Comparison of ENCODE assay signal across 28 cellular contexts in the genomic region with DNA sequence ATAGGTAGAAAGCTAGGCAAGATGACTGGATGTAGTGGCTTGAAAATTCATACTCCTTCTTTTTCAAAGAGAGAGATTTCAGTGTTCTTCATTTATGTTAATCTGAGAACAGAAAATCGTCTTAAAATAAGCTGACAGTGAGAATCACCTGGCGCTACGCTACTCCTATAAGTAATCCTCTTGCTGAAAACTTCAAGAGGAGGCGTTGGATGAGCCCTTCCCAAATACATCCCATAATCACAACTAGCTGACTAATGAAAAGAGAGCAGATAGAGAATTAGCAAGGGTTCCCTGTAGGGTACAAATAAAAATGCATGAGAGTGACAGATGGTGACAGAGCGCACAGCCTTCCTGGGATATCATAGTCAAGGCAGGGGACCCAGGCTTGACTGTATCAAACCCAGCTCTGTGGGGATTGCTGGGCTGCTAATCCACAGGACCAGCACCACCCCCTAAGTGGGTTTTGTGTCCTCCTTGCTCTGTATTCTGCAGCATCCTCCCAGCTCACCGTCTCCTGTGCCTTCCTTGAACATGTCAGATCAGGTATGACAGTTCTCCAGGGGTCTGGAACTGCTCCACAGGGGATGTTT.
"Had no signal": no experiment of that assay in that cellular context is flagged by ENCODE, and none has a peak within 500 bp of the region (broad histone marks: within the 10 kb centered on the region; RNA-seq: fewer than 3 reads in every experiment).

No MANE protein-coding gene starts in this region.

- H3K9me3 Mint-ChIP-seq: activated CD4-positive, alpha-beta T cell treated with anti-CD3 and anti-CD28 coated beads, Interleukin-2, amount 10 ng/mL, durations not matched to agents 24 days and 14 days; activated T-helper 1 cell treated with anti-CD3 and anti-CD28 coated beads, Interleukin-12 subunit alpha, Interleukin-12 subunit beta, Interleukin-2, Interleukin-4 antibody, amounts not matched to agents 30 ng/mL and 10 ng/mL and 1 ng/mL, durations not matched to agents 14 hours and 24 hours and 36 hours; immature natural killer cell; mesothelial cell of epicardium had no signal

- H3K4me3 Mint-ChIP-seq: activated CD4-positive, alpha-beta memory T cell treated with anti-CD3 and anti-CD28 coated beads for 36 hours; activated CD4-positive, alpha-beta T cell treated with anti-CD3 and anti-CD28 coated beads, Interleukin-2, amount 10 ng/mL, durations not matched to agents 24 days and 14 days; activated naive CD4-positive, alpha-beta T cell treated with anti-CD3 and anti-CD28 coated beads for 36 hours; activated naive CD8-positive, alpha-beta T cell treated with anti-CD3 and anti-CD28 coated beads for 36 hours; activated T-helper 1 cell treated with anti-CD3 and anti-CD28 coated beads, Interleukin-12 subunit alpha, Interleukin-12 subunit beta, Interleukin-2, Interleukin-4 antibody, amounts not matched to agents 30 ng/mL and 10 ng/mL and 1 ng/mL, durations not matched to agents 14 hours and 24 hours and 36 hours; immature natural killer cell; mesothelial cell of epicardium; naive B cell had no signal

- H3K36me3 ChIP-seq: ascending aorta, brain microvascular endothelial cell, heart left ventricle, right lobe of liver, transverse colon had no signal

- H3K4me1 Mint-ChIP-seq: activated CD4-positive, alpha-beta T cell treated with anti-CD3 and anti-CD28 coated beads, Interleukin-2, amount 10 ng/mL, durations not matched to agents 24 days and 14 days; activated naive CD8-positive, alpha-beta T cell treated with anti-CD3 and anti-CD28 coated beads for 36 hours; immature natural killer cell; naive B cell had no signal

- H3K27ac ChIP-seq: ascending aorta, brain microvascular endothelial cell, heart left ventricle, parathyroid adenoma, right lobe of liver, testis, transverse colon had no signal

- H2AFZ ChIP-seq: parathyroid adenoma had no signal

- ATAC-seq: heart left ventricle; left colon; right lobe of liver; stimulated activated naive CD8-positive, alpha-beta T cell treated with anti-CD3 and anti-CD28 coated beads, Interleukin-15, Interleukin-2, amounts not matched to agents 100 U/mL and 50 U/mL, for 24 hours had no signal

- H3K4me1 ChIP-seq: ascending aorta, heart left ventricle, parathyroid adenoma, right lobe of liver, testis, transverse colon had no signal

- H3K27ac Mint-ChIP-seq: activated CD4-positive, alpha-beta memory T cell treated with anti-CD3 and anti-CD28 coated beads for 36 hours; activated CD4-positive, alpha-beta T cell treated with anti-CD3 and anti-CD28 coated beads, Interleukin-2, amount 10 ng/mL, durations not matched to agents 24 days and 14 days; activated naive CD4-positive, alpha-beta T cell treated with anti-CD3 and anti-CD28 coated beads for 36 hours; activated naive CD8-positive, alpha-beta T cell treated with anti-CD3 and anti-CD28 coated beads for 36 hours; activated T-helper 1 cell treated with anti-CD3 and anti-CD28 coated beads, Interleukin-12 subunit alpha, Interleukin-12 subunit beta, Interleukin-2, Interleukin-4 antibody, amounts not matched to agents 30 ng/mL and 10 ng/mL and 1 ng/mL, durations not matched to agents 14 hours and 24 hours and 36 hours; immature natural killer cell; naive B cell had no signal

- FAIRE-seq: endothelial cell of umbilical vein, kidney had no signal

- DNase-seq: activated CD4-positive, alpha-beta memory T cell treated with anti-CD3 and anti-CD28 coated beads for 36 hours; activated CD4-positive, alpha-beta T cell treated with anti-CD3 and anti-CD28 coated beads, Interleukin-2, amount 10 ng/mL, durations not matched to agents 24 days and 14 days; activated CD4-positive, CD25-positive, alpha-beta regulatory T cell treated with anti-CD3 and anti-CD28 coated beads, Interleukin-2, amount 50 U/mL, for 72 hours; activated CD8-positive, alpha-beta memory T cell treated with anti-CD3 and anti-CD28 coated beads, Interleukin-2, amount 50 U/mL, for 4 hours; activated effector memory CD4-positive, alpha-beta T cell treated with anti-CD3 and anti-CD28 coated beads, Interleukin-2, amount 50 U/mL, for 16 hours; activated naive CD4-positive, alpha-beta T cell treated with anti-CD3 and anti-CD28 coated beads for 36 hours; activated naive CD8-positive, alpha-beta T cell treated with anti-CD3 and anti-CD28 coated beads for 36 hours; activated T-cell treated with anti-CD3 and anti-CD28 coated beads, Interleukin-2, amount 50 U/mL, for 1 hour; brain microvascular endothelial cell; central memory CD4-positive, alpha-beta T cell; heart left ventricle; hypothalamus; immature natural killer cell; kidney; left colon; naive B cell; occipital lobe; right lobe of liver; stimulated activated CD4-positive, alpha-beta T cell treated with anti-CD3 and anti-CD28 coated beads, Interleukin-2, amount 100 ng/mL, for 48 hours; stimulated activated naive CD8-positive, alpha-beta T cell treated with anti-CD3 and anti-CD28 coated beads, Interleukin-15, Interleukin-2, amounts not matched to agents 100 U/mL and 50 U/mL, for 24 hours; T1000; testis; transverse colon had no signal

- H3K36me3 Mint-ChIP-seq: activated CD4-positive, alpha-beta memory T cell treated with anti-CD3 and anti-CD28 coated beads for 36 hours; activated naive CD8-positive, alpha-beta T cell treated with anti-CD3 and anti-CD28 coated beads for 36 hours; mesothelial cell of epicardium; naive B cell had no signal

- H3K4me3 ChIP-seq: ascending aorta, heart left ventricle, right lobe of liver, testis, transverse colon had no signal

- H3K27me3 ChIP-seq: ascending aorta, brain microvascular endothelial cell, heart left ventricle, right lobe of liver, testis, transverse colon had no signal

- H3K79me2 ChIP-seq: parathyroid adenoma had no signal

- H3K9me3 ChIP-seq: right lobe of liver, testis had no signal

- H3K9ac ChIP-seq: parathyroid adenoma had no signal
